24 cellular contexts compared by ENCODE assay signal in the genomic region with DNA sequence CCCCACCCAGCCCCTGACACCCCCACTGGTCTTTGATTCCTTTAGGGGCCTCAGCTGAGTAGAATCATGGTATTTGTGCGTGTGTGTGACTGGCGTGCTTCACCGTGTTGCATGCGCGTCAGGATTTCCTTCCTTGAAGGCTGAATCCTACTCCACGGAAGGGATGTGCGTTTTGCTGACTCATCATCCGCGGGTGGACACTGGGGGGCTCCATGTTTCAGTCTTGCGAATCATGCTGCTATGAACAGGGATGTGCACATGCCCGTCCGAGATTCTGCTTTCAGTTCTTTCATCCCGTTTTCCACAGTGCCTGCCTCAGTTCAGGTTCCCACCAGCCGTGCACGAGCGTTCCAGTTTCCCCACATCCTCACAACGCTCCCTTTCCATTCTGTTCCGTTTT. TPM values are rescaled to one million over a fixed set of nuclear protein-coding genes. Genes with fewer than 3 reads are reported as not detected.
A peak's percentile ranks its signal among the peaks of the same experiment; 100 is the strongest.
DNase-seq lines count a peak whose midpoint lies in the region; ATAC-seq and TF ChIP-seq lines count a peak whose summit lies in the region.
"Had no signal": no experiment of that assay in that cellular context is flagged by ENCODE, and none has a peak within 500 bp of the region (broad histone marks: within the 10 kb centered on the region; RNA-seq: fewer than 3 reads in every experiment).

No MANE protein-coding gene starts in this region.

- H3K9ac ChIP-seq in neural progenitor cell (no peak overlapping the region), trophoblast cell (ENCODE audit: low read length) (no peak overlapping the region)

- H3K79me1 ChIP-seq in trophoblast cell (ENCODE audit: low read length): no peaks in the 10 kb centered on the region

- H3K18ac ChIP-seq in trophoblast cell (ENCODE audit: low read length): no peak overlapping the region

- H3K27ac ChIP-seq in heart left ventricle (no peak overlapping the region), dorsolateral prefrontal cortex (peak overlapping the region in 18 of 59 donors; percentile 3 to 62 (median 30)), neural progenitor cell (no peak overlapping the region), trophoblast cell (ENCODE audit: low read depth, low read length) (no peak overlapping the region)
- H3K27ac ChIP-seq: 22Rv1, Peyer's patch, SJSA1 had no signal

- ATAC-seq in Right ventricle myocardium superior (ENCODE audit: poor library complexity) (no peak), heart left ventricle (no peak), GM18873 (IDR thresholded peaks at IDR 0.05; ENCODE audit: low FRiP score, unreplicated experiment) (no peak)
- ATAC-seq: GM12878 had no signal

- H3K4me3 Mint-ChIP-seq in neural progenitor cell: peak overlapping the region; percentile 16
- H3K4me3 Mint-ChIP-seq: CD4-positive, CD25-positive, alpha-beta regulatory T cell; GM23338; IgD-negative memory B cell had no signal

- WGBS in heart left ventricle, 4 donors: 82 to 88% (median 85%) methylated on average over 18 of the region's 18 CpGs
- no CpG with 5 or more reads among the region's 18 CpGs for WGBS in trophoblast cell (ENCODE audit: extremely low coverage, insufficient coverage, insufficient read length)

- DNase-seq in Right ventricle myocardium superior (peak; percentile 9), heart left ventricle (no peak), dorsolateral prefrontal cortex (peak in 3 of 10 donors; percentile 23 to 51 (median 39)), neural progenitor cell (ENCODE audit: low spot score) (no peak), GM03348 (ENCODE audit: low spot score) (no peak), NCI-H2107 (lab: John Stamatoyannopoulos, UW) (no peak), trophoblast cell (no peak)
- DNase-seq: AML-193; CD4-positive, CD25-positive, alpha-beta regulatory T cell; DMS79; HCEC 1CT; Karpas-422; MV-4-11; NCI-H1105 treated with DMSO at 0.1 percent for 48 hours; NCI-H2081; NCI-H446; NCI-H526; Peyer's patch had no signal

- no peak overlapping the region for H3K23ac ChIP-seq in trophoblast cell (ENCODE audit: low read length)

- TF ChIP-seq POLR2A in heart left ventricle (IDR thresholded peaks at IDR 0.05): no peak

- H3K4me1 ChIP-seq in heart left ventricle (no peaks in the 10 kb centered on the region), neural progenitor cell (no peaks in the 10 kb centered on the region), trophoblast cell (ENCODE audit: control insufficient read depth in 1 of 2, insufficient read depth in 2 of 2, low read length in 2 of 2) (no peaks in the 10 kb centered on the region)
- H3K4me1 ChIP-seq: Peyer's patch, SJSA1 had no signal

- H2AFZ ChIP-seq in neural progenitor cell (replicated peaks): no peak overlapping the region
- H2AFZ ChIP-seq in trophoblast cell (ENCODE audit: insufficient read depth, low read length, poor library complexity): no peak overlapping the region
- H2AFZ ChIP-seq: GM23338 had no signal

- H4K8ac ChIP-seq in trophoblast cell (ENCODE audit: low read depth, low read length): no peak overlapping the region

- H3K36me3 Mint-ChIP-seq in neural progenitor cell: no peaks in the 10 kb centered on the region
- H3K36me3 Mint-ChIP-seq: CD4-positive, CD25-positive, alpha-beta regulatory T cell; IgD-negative memory B cell had no signal

- no peak overlapping the region for H3K4me3 ChIP-seq in heart left ventricle
- H3K4me3 ChIP-seq in dorsolateral prefrontal cortex: peak overlapping the region in 55 of 59 donors; percentile 5 to 60 (median 42)
- H3K4me3 ChIP-seq in neural progenitor cell: no peak overlapping the region
- no peak overlapping the region for H3K4me3 ChIP-seq in trophoblast cell (ENCODE audit: low read depth, low read length)
- H3K4me3 ChIP-seq: GM12878, GM23338, Peyer's patch, SJSA1 had no signal

- H4K91ac ChIP-seq in trophoblast cell (ENCODE audit: low read depth, low read length): no peak overlapping the region

- H2BK5ac ChIP-seq in trophoblast cell (ENCODE audit: low read depth, low read length, poor library complexity): no peak overlapping the region

- peaks cover 19% of the 10 kb centered on the region for H3K4me1 Mint-ChIP-seq in neural progenitor cell
- H3K4me1 Mint-ChIP-seq: CD4-positive, CD25-positive, alpha-beta regulatory T cell; IgD-negative memory B cell had no signal

- H4K20me1 ChIP-seq in neural progenitor cell (ENCODE audit: low read depth): no peaks in the 10 kb centered on the region

- no peaks in the 10 kb centered on the region for H3K79me2 ChIP-seq in neural progenitor cell (ENCODE audit: low read depth)
- H3K79me2 ChIP-seq in trophoblast cell (ENCODE audit: control insufficient read depth, insufficient read depth, low read length, poor library complexity): no peaks in the 10 kb centered on the region

- H3K27me3 Mint-ChIP-seq in neural progenitor cell (ENCODE audit: insufficient read depth, low read depth): peaks cover 10% of the 10 kb centered on the region

- H3K14ac ChIP-seq in trophoblast cell (ENCODE audit: low read length): no peak overlapping the region

- peaks cover 2% of the 10 kb centered on the region for H3K9me3 Mint-ChIP-seq in neural progenitor cell
- H3K9me3 Mint-ChIP-seq: GM23338, IgD-negative memory B cell had no signal

- no peaks in the 10 kb centered on the region for H3K36me3 ChIP-seq in heart left ventricle
- no peaks in the 10 kb centered on the region for H3K36me3 ChIP-seq in neural progenitor cell
- no peaks in the 10 kb centered on the region for H3K36me3 ChIP-seq in trophoblast cell (ENCODE audit: control insufficient read depth in 1 of 2, insufficient read depth in 2 of 2, low read length in 2 of 2)
- H3K36me3 ChIP-seq: Peyer's patch, SJSA1 had no signal

- TF ChIP-seq CTCF in heart left ventricle (IDR thresholded peaks at IDR 0.05): no peak
- TF ChIP-seq CTCF in dorsolateral prefrontal cortex (IDR thresholded peaks at IDR 0.05 in 54 of 56, conservative IDR thresholded peaks at IDR 0.05 in 2 of 56; ENCODE audit: low read depth in 1 of 56, partially characterized antibody in 56 of 56): peak in 24 of 56 donors; percentile 8 to 56 (median 19)
- no peak for TF ChIP-seq CTCF in neural progenitor cell (IDR thresholded peaks at IDR 0.05)

- H3K27ac Mint-ChIP-seq in neural progenitor cell: peak overlapping the region; percentile 15
- H3K27ac Mint-ChIP-seq: CD4-positive, CD25-positive, alpha-beta regulatory T cell; GM23338 had no signal

- no peak overlapping the region for H3K4ac ChIP-seq in trophoblast cell (ENCODE audit: low read depth, low read length)

- no peaks in the 10 kb centered on the region for H3F3A ChIP-seq in neural progenitor cell (ENCODE audit: low read depth)

- intact Hi-C loops in Right ventricle myocardium superior (cut with DNase I) (no loop called here), heart left ventricle (cut with DNase I) (loop anchor here in 2 of 10 donors (10.0 kb wide), 1 partner anchor 90 kb away; no protein-coding TSS in a partner anchor), dorsolateral prefrontal cortex (cut with DNase I) (loop anchor here (5.0 kb wide), 1 partner anchor 97 kb away; no protein-coding TSS in a partner anchor)

- H2AK5ac ChIP-seq in trophoblast cell (ENCODE audit: low read length): no peak overlapping the region

- H3K27me3 ChIP-seq in heart left ventricle (peaks cover 0 to 20% (median 0%) of the 10 kb centered on the region in 9 donors), dorsolateral prefrontal cortex (no peaks in the 10 kb centered on the region), neural progenitor cell (peaks cover 7% of the 10 kb centered on the region), trophoblast cell (ENCODE audit: insufficient read depth, low read length) (no peaks in the 10 kb centered on the region)
- H3K27me3 ChIP-seq: Peyer's patch had no signal

- no peak overlapping the region for H4K12ac ChIP-seq in trophoblast cell (ENCODE audit: low read depth, low read length)

- H3K4me2 ChIP-seq in neural progenitor cell (no peak overlapping the region), trophoblast cell (ENCODE audit: low read length) (no peak overlapping the region)
- H3K4me2 ChIP-seq: GM23338 had no signal

- H2BK120ac ChIP-seq in trophoblast cell (ENCODE audit: insufficient read depth, low read length, poor library complexity): no peak overlapping the region

- H2BK12ac ChIP-seq in trophoblast cell (ENCODE audit: low read length): no peak overlapping the region

- H3K9me3 ChIP-seq in heart left ventricle (no peaks in the 10 kb centered on the region), neural progenitor cell (ENCODE audit: low read depth) (no peaks in the 10 kb centered on the region), trophoblast cell (ENCODE audit: insufficient read depth, low read depth, low read length) (peaks cover 3% of the 10 kb centered on the region)
- H3K9me3 ChIP-seq: Peyer's patch, SJSA1 had no signal

RNA-seq across cellular contexts. Expression of a gene that starts 20.9 kb away (rescaled TPM):
- total RNA-seq in Right ventricle myocardium superior: 1.5 TPM
- total RNA-seq in heart left ventricle: 1 to 10 TPM in 6 of 9 donors, under 1 TPM in 3; 0.31 to 3.1 (median 1.4) TPM
- polyA plus RNA-seq in heart left ventricle: 1 to 10 TPM in 1 of 2 donors, under 1 TPM in 1; 0.06 to 1.3 TPM
- total RNA-seq in dorsolateral prefrontal cortex: 10 to 100 TPM; 18.7 to 66.0 (median 31.7) TPM
- total RNA-seq in neural progenitor cell (ENCODE audit: low replicate concordance): 0.31 and 0.37 TPM in 2 replicates
- polyA plus RNA-seq in trophoblast cell (2013): 0.10 TPM in 2 replicates
- total RNA-seq: GM12878 had no signal
- polyA plus RNA-seq: CD4-positive, CD25-positive, alpha-beta regulatory T cell; IgD-negative memory B cell had no signal

Comparison
In these comparisons a context has a peak if more than half of its experiments do, and no peak if none do; other contexts are left out.
1. H3K4me3 ChIP-seq: peak in dorsolateral prefrontal cortex (55 of 59); none in heart left ventricle (0 of 12), neural progenitor cell (single experiment) and trophoblast cell (single experiment).